ENCODE assay signal across 17 cellular contexts in genomic region chrX:72001471-72001870, GRCh38.
"Had no signal": no experiment of that assay in that cellular context is flagged by ENCODE, and none has a peak within 500 bp of the region (broad histone marks: within the 10 kb centered on the region; RNA-seq: fewer than 3 reads in every experiment).

No MANE protein-coding gene starts in this region.

- H3K9me3 ChIP-seq: adrenal gland, esophagus muscularis mucosa, SK-N-SH, thyroid gland had no signal

- H3K4me1 ChIP-seq: adrenal gland had no signal

- H3K36me3 ChIP-seq: adrenal gland, esophagus muscularis mucosa, thyroid gland had no signal

- H3K27ac ChIP-seq: adrenal gland, esophagus muscularis mucosa, hepatocyte, thyroid gland had no signal

- ATAC-seq: stimulated activated memory B cell treated with anti-CD40 and anti-IgM and Interleukin-4, amounts not matched to agents 10 μg/mL and 1 μg/mL and 100 μg/mL, for 72 hours; T-cell had no signal

- H3K4me1 Mint-ChIP-seq: activated naive CD4-positive, alpha-beta T cell treated with anti-CD3 and anti-CD28 coated beads, Interleukin-2, amount 50 U/mL, for 24 hours; stimulated activated memory B cell treated with anti-CD40 and anti-IgM and Interleukin-4, amounts not matched to agents 10 μg/mL and 1 μg/mL and 100 μg/mL, for 72 hours had no signal

- H3K27me3 Mint-ChIP-seq: activated naive CD4-positive, alpha-beta T cell treated with anti-CD3 and anti-CD28 coated beads, Interleukin-2, amount 50 U/mL, for 24 hours; stimulated activated memory B cell treated with anti-CD40 and anti-IgM and Interleukin-4, amounts not matched to agents 10 μg/mL and 1 μg/mL and 100 μg/mL, for 72 hours had no signal

- H3K4me3 Mint-ChIP-seq: activated naive CD4-positive, alpha-beta T cell treated with anti-CD3 and anti-CD28 coated beads, Interleukin-2, amount 50 U/mL, for 24 hours; activated T-cell treated with anti-CD3 and anti-CD28 coated beads, Interleukin-2, amount 50 U/mL, for 24 hours; stimulated activated memory B cell treated with anti-CD40 and anti-IgM and Interleukin-4, amounts not matched to agents 10 μg/mL and 1 μg/mL and 100 μg/mL, for 72 hours; T-cell had no signal

- H3K36me3 Mint-ChIP-seq: activated naive CD4-positive, alpha-beta T cell treated with anti-CD3 and anti-CD28 coated beads, Interleukin-2, amount 50 U/mL, for 24 hours; stimulated activated memory B cell treated with anti-CD40 and anti-IgM and Interleukin-4, amounts not matched to agents 10 μg/mL and 1 μg/mL and 100 μg/mL, for 72 hours; T-cell had no signal

- H3K27me3 ChIP-seq: hepatocyte, thyroid gland had no signal

- H3K27ac Mint-ChIP-seq: activated naive CD4-positive, alpha-beta T cell treated with anti-CD3 and anti-CD28 coated beads, Interleukin-2, amount 50 U/mL, for 24 hours; activated T-cell treated with anti-CD3 and anti-CD28 coated beads, Interleukin-2, amount 50 U/mL, for 24 hours; stimulated activated memory B cell treated with anti-CD40 and anti-IgM and Interleukin-4, amounts not matched to agents 10 μg/mL and 1 μg/mL and 100 μg/mL, for 72 hours; T-cell had no signal

- H3K4me3 ChIP-seq: adrenal gland, esophagus muscularis mucosa, hepatocyte, thyroid gland had no signal

- H3K9me3 Mint-ChIP-seq: activated naive CD4-positive, alpha-beta T cell treated with anti-CD3 and anti-CD28 coated beads, Interleukin-2, amount 50 U/mL, for 24 hours; activated T-cell treated with anti-CD3 and anti-CD28 coated beads, Interleukin-2, amount 50 U/mL, for 24 hours; stimulated activated memory B cell treated with anti-CD40 and anti-IgM and Interleukin-4, amounts not matched to agents 10 μg/mL and 1 μg/mL and 100 μg/mL, for 72 hours; T-cell had no signal

- DNase-seq: activated CD4-positive, alpha-beta T cell treated with anti-CD3 and anti-CD28 coated beads for 1 hour; activated CD4-positive, alpha-beta T cell treated with anti-CD3 and anti-CD28 coated beads, Interleukin-2, amount 50 U/mL, for 4 hours; activated effector memory CD4-positive, alpha-beta T cell treated with anti-CD3 and anti-CD28 coated beads, Interleukin-2, amount 50 U/mL, for 16 hours; activated T-cell treated with anti-CD3 and anti-CD28 coated beads, Interleukin-2, amount 50 U/mL, for 24 hours; adrenal gland; kidney glomerular epithelial cell; posterior cingulate gyrus; retina; SK-N-SH; stimulated activated CD4-positive, alpha-beta T cell treated with anti-CD3 and anti-CD28 coated beads, Interleukin-2, amount 100 ng/mL, for 48 hours; T-cell; T-helper 9 cell; thyroid gland had no signal
